Comparison of ENCODE assay signal across 21 cellular contexts in the genomic region with DNA sequence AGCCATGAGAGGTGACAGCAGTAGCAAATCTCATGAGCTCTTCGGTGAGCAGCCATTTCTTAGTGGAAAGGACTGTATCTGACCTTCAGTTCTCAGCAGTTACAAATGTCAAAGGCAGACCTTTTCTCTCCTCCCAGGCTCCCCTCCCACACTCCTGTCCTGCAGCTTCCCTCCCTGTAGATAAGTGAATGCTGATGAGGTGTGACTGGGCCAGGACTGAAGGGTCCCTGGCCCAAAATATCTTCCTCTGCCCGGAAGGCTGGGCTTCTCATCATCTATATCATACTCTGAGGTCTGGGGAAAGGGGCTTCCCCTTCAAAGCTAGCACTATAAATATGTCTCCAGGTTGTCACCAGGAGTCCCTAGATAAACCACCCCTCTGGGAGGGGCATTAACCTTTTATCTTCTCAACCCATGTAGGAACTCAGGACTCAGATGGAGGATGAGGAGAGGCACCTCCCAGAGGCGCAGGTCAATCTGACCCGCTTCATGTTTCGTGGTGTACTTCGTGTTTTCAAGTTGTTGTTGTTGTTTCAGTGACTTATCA. TPM values are rescaled to one million over a fixed set of nuclear protein-coding genes. Genes with fewer than 3 reads are reported as not detected.
DNase-seq lines count a peak whose midpoint lies in the region; ATAC-seq, FAIRE-seq and TF ChIP-seq lines count a peak whose summit lies in the region.
"Had no signal": no experiment of that assay in that cellular context is flagged by ENCODE, and none has a peak within 500 bp of the region (broad histone marks: within the 10 kb centered on the region; RNA-seq: fewer than 3 reads in every experiment).

No MANE protein-coding gene starts in this region.

- CTCF ChIA-PET in activated CD8-positive, alpha-beta T cell treated with anti-CD3 and anti-CD28 coated beads, Interleukin-2, amount 10 ng/mL, durations not matched to agents 7 days and 5 days (lab: Charles Lee) = interaction anchor here (1.2 to 5.9 kb wide), 3 partner anchors 14 to 289 kb away, joined by 4 to 36 read pairs (median 5); no protein-coding TSS in a partner anchor
- CTCF ChIA-PET in activated CD8-positive, alpha-beta T cell treated with anti-CD3 and anti-CD28 coated beads for 36 hours (lab: Charles Lee) = interaction anchor here (0.7 to 4.2 kb wide), 5 partner anchors 13 to 451 kb away, joined by 3 to 21 read pairs (median 3); no protein-coding TSS in a partner anchor

- peaks cover 4% of the 10 kb centered on the region for H3K4me1 ChIP-seq in astrocyte (ENCODE audit: insufficient read depth, low read length)
- H3K4me1 ChIP-seq in osteoblast (ENCODE audit: insufficient read depth, low read length) = peaks cover 16% of the 10 kb centered on the region

- no peak overlapping the region for H2AFZ ChIP-seq in astrocyte (ENCODE audit: low read depth, low read length)
- H2AFZ ChIP-seq in osteoblast (ENCODE audit: low read length) = no peak overlapping the region

- FAIRE-seq in astrocyte (lab: Jason Lieb, UNC) = no peak
- FAIRE-seq: G401.6 had no signal

- H3K36me3 ChIP-seq in H7 (replicated peaks; ENCODE audit: control insufficient read depth, insufficient read depth, low read length) = no peaks in the 10 kb centered on the region
- H3K36me3 ChIP-seq in astrocyte (ENCODE audit: insufficient read depth, low read length) = no peaks in the 10 kb centered on the region
- H3K36me3 ChIP-seq in osteoblast (ENCODE audit: insufficient read depth, low read length) = no peaks in the 10 kb centered on the region

- H3K27me3 ChIP-seq in H7 (ENCODE audit: control insufficient read depth, insufficient read depth, low read length) = peaks cover 17% of the 10 kb centered on the region
- H3K27me3 ChIP-seq in astrocyte (ENCODE audit: insufficient read depth, low read length) = no peaks in the 10 kb centered on the region
- no peaks in the 10 kb centered on the region for H3K27me3 ChIP-seq in osteoblast (ENCODE audit: insufficient read depth, low read length)

- POLR2A ChIA-PET in activated CD8-positive, alpha-beta T cell treated with anti-CD3 and anti-CD28 coated beads, Interleukin-2, amount 10 ng/mL, durations not matched to agents 7 days and 5 days (lab: Charles Lee) = no interaction called here
- POLR2A ChIA-PET in activated CD8-positive, alpha-beta T cell treated with anti-CD3 and anti-CD28 coated beads for 36 hours (lab: Charles Lee) = interaction anchor here (1.3 kb wide), 1 partner anchor 84 kb away, joined by 3 read pairs; no protein-coding TSS in a partner anchor

- no peaks in the 10 kb centered on the region for H3K9me3 ChIP-seq in astrocyte (ENCODE audit: insufficient read depth, low read depth, low read length)
- no peaks in the 10 kb centered on the region for H3K9me3 ChIP-seq in osteoblast (ENCODE audit: low read depth, low read length)
- H3K9me3 ChIP-seq: Caco-2 had no signal

- H3K4me1 Mint-ChIP-seq in activated CD8-positive, alpha-beta T cell treated with anti-CD3 and anti-CD28 coated beads, Interleukin-2, amount 10 ng/mL, durations not matched to agents 7 days and 5 days (ENCODE audit: low read depth) = peaks cover 11% of the 10 kb centered on the region
- peaks cover 10% of the 10 kb centered on the region for H3K4me1 Mint-ChIP-seq in activated CD8-positive, alpha-beta T cell treated with anti-CD3 and anti-CD28 coated beads for 36 hours (ENCODE audit: low read depth)
- H3K4me1 Mint-ChIP-seq in astrocyte (ENCODE audit: low read depth, unreplicated experiment) = peaks cover 3% of the 10 kb centered on the region

- H3K27ac ChIP-seq in astrocyte (ENCODE audit: low read depth, low read length) = no peak overlapping the region
- no peak overlapping the region for H3K27ac ChIP-seq in osteoblast (ENCODE audit: low read depth, low read length)

- no peak overlapping the region for H3K4me3 Mint-ChIP-seq in activated CD8-positive, alpha-beta T cell treated with anti-CD3 and anti-CD28 coated beads, Interleukin-2, amount 10 ng/mL, durations not matched to agents 7 days and 5 days
- no peak overlapping the region for H3K4me3 Mint-ChIP-seq in activated CD8-positive, alpha-beta T cell treated with anti-CD3 and anti-CD28 coated beads for 36 hours
- H3K4me3 Mint-ChIP-seq in astrocyte (ENCODE audit: unreplicated experiment) = peak overlapping the region; percentile 42
- H3K4me3 Mint-ChIP-seq: B cell; CD4-positive, CD25-positive, alpha-beta regulatory T cell had no signal

- H3K4me2 ChIP-seq in astrocyte (ENCODE audit: low read length) = no peak overlapping the region
- no peak overlapping the region for H3K4me2 ChIP-seq in osteoblast (ENCODE audit: insufficient read depth, low read length)

- H3K27ac Mint-ChIP-seq in activated CD8-positive, alpha-beta T cell treated with anti-CD3 and anti-CD28 coated beads, Interleukin-2, amount 10 ng/mL, durations not matched to agents 7 days and 5 days = peak overlapping the region; percentile 36
- H3K27ac Mint-ChIP-seq in activated CD8-positive, alpha-beta T cell treated with anti-CD3 and anti-CD28 coated beads for 36 hours = no peak overlapping the region
- no peak overlapping the region for H3K27ac Mint-ChIP-seq in astrocyte (ENCODE audit: unreplicated experiment)
- H3K27ac Mint-ChIP-seq: B cell; CD4-positive, CD25-positive, alpha-beta regulatory T cell had no signal

- H4K20me1 ChIP-seq in astrocyte (ENCODE audit: insufficient read depth, low read length) (no peaks in the 10 kb centered on the region), osteoblast (ENCODE audit: insufficient read depth, low read length) (no peaks in the 10 kb centered on the region)

- intact Hi-C loops in activated CD8-positive, alpha-beta T cell treated with anti-CD3 and anti-CD28 coated beads for 36 hours (cut with micrococcal nuclease) = no loop called here

- no peak for DNase-seq in activated CD8-positive, alpha-beta T cell treated with anti-CD3 and anti-CD28 coated beads, Interleukin-2, amount 10 ng/mL, durations not matched to agents 7 days and 5 days
- DNase-seq in activated CD8-positive, alpha-beta T cell treated with anti-CD3 and anti-CD28 coated beads for 36 hours = no peak
- DNase-seq in H7 = peak; percentile 33
- no peak for DNase-seq in astrocyte (ENCODE audit: low read depth)
- peak; percentile 43 for DNase-seq in osteoblast (ENCODE audit: insufficient read length, low spot score, missing footprints)
- DNase-seq in activated CD4-positive, alpha-beta T cell treated with anti-CD3 and anti-CD28 coated beads, Interleukin-2, amount 50 U/mL, for 48 hours = no peak
- DNase-seq in SW 1271 (lab: John Stamatoyannopoulos, UW) = no peak
- DNase-seq: 8988T; Caco-2; CD4-positive, CD25-positive, alpha-beta regulatory T cell; HCEC 1CT; KBM-7; NCI-H187; NCI-H2107; NCI-H510A; NCI-H774; PC-3; RPMI8226 had no signal

- no peaks in the 10 kb centered on the region for H3K9me3 Mint-ChIP-seq in activated CD8-positive, alpha-beta T cell treated with anti-CD3 and anti-CD28 coated beads, Interleukin-2, amount 10 ng/mL, durations not matched to agents 7 days and 5 days (ENCODE audit: insufficient read depth)
- no peaks in the 10 kb centered on the region for H3K9me3 Mint-ChIP-seq in activated CD8-positive, alpha-beta T cell treated with anti-CD3 and anti-CD28 coated beads for 36 hours
- H3K9me3 Mint-ChIP-seq in astrocyte (ENCODE audit: unreplicated experiment) = no peaks in the 10 kb centered on the region

- H3K79me2 ChIP-seq in astrocyte (ENCODE audit: insufficient read depth, low read length) = no peaks in the 10 kb centered on the region
- H3K79me2 ChIP-seq in osteoblast (ENCODE audit: insufficient read depth, low read length) = no peaks in the 10 kb centered on the region

- H3K36me3 Mint-ChIP-seq in activated CD8-positive, alpha-beta T cell treated with anti-CD3 and anti-CD28 coated beads, Interleukin-2, amount 10 ng/mL, durations not matched to agents 7 days and 5 days (ENCODE audit: low read depth) = no peaks in the 10 kb centered on the region
- H3K36me3 Mint-ChIP-seq in activated CD8-positive, alpha-beta T cell treated with anti-CD3 and anti-CD28 coated beads for 36 hours (ENCODE audit: low read depth) = no peaks in the 10 kb centered on the region
- H3K36me3 Mint-ChIP-seq in astrocyte (ENCODE audit: low read depth, unreplicated experiment) = no peaks in the 10 kb centered on the region
- H3K36me3 Mint-ChIP-seq: CD4-positive, CD25-positive, alpha-beta regulatory T cell had no signal

- no peak overlapping the region for H3K4me3 ChIP-seq in H7 (ENCODE audit: insufficient read depth, low read depth, low read length)
- H3K4me3 ChIP-seq in astrocyte (ENCODE audit: insufficient read depth, low read depth, low read length) = no peak overlapping the region
- H3K4me3 ChIP-seq in osteoblast (ENCODE audit: insufficient read depth, low read length) = no peak overlapping the region

- peaks cover 26% of the 10 kb centered on the region for H3K27me3 Mint-ChIP-seq in activated CD8-positive, alpha-beta T cell treated with anti-CD3 and anti-CD28 coated beads, Interleukin-2, amount 10 ng/mL, durations not matched to agents 7 days and 5 days (ENCODE audit: low read depth)
- peaks cover 23% of the 10 kb centered on the region for H3K27me3 Mint-ChIP-seq in activated CD8-positive, alpha-beta T cell treated with anti-CD3 and anti-CD28 coated beads for 36 hours
- H3K27me3 Mint-ChIP-seq in astrocyte (ENCODE audit: low read depth, unreplicated experiment) = no peaks in the 10 kb centered on the region

- no peak for TF ChIP-seq CTCF in activated CD8-positive, alpha-beta T cell treated with anti-CD3 and anti-CD28 coated beads for 36 hours (IDR thresholded peaks at IDR 0.05)
- TF ChIP-seq CTCF in astrocyte (IDR thresholded peaks at IDR 0.05; ENCODE audit: insufficient read depth, low read depth, low read length) (no peak), osteoblast (IDR thresholded peaks at IDR 0.05; ENCODE audit: extremely low read depth, low read depth, low read length) (no peak)

- H3K9ac ChIP-seq in astrocyte (ENCODE audit: low read length) = no peak overlapping the region

- no peak for ATAC-seq in activated CD8-positive, alpha-beta T cell treated with anti-CD3 and anti-CD28 coated beads, Interleukin-2, amount 10 ng/mL, durations not matched to agents 7 days and 5 days
- ATAC-seq in activated CD8-positive, alpha-beta T cell treated with anti-CD3 and anti-CD28 coated beads for 36 hours = no peak
- ATAC-seq in GM21825 (IDR thresholded peaks at IDR 0.05; ENCODE audit: unreplicated experiment) = no peak
- ATAC-seq: PC-3 had no signal

RNA-seq across cellular contexts. Expression of gene ADAMTSL4, which starts 3.6 kb away (rescaled TPM):
- total RNA-seq in activated CD8-positive, alpha-beta T cell treated with anti-CD3 and anti-CD28 coated beads, Interleukin-2, amount 10 ng/mL, durations not matched to agents 7 days and 5 days = not detected
- total RNA-seq in activated CD8-positive, alpha-beta T cell treated with anti-CD3 and anti-CD28 coated beads for 36 hours = under 1 TPM; 0.11 to 0.20 TPM
- 4.2 and 8.1 TPM in 2 replicates for total RNA-seq in H7 (2014; rRNA removed; shearing (Covaris generic))
- total RNA-seq in astrocyte (5.3 and 6.7 TPM in 2 replicates), osteoblast (3.2 and 5.4 TPM in 2 replicates)
- total RNA-seq: B cell had no signal

RNA-seq across cellular contexts. Expression of gene FALEC, which starts 30.0 kb away (rescaled TPM):
- not detected for total RNA-seq in activated CD8-positive, alpha-beta T cell treated with anti-CD3 and anti-CD28 coated beads, Interleukin-2, amount 10 ng/mL, durations not matched to agents 7 days and 5 days
- total RNA-seq in activated CD8-positive, alpha-beta T cell treated with anti-CD3 and anti-CD28 coated beads for 36 hours = not detected
- total RNA-seq in H7 (2014; rRNA removed; shearing (Covaris generic)) = 1.7 and 2.6 TPM in 2 replicates
- total RNA-seq in astrocyte (0.43 TPM in 1 of 2 replicates, not detected in the other), osteoblast (0.36 TPM in 1 of 2 replicates, not detected in the other)
- total RNA-seq: CD4-positive, CD25-positive, alpha-beta regulatory T cell had no signal

RNA-seq across cellular contexts. Expression of gene MCL1, which starts 33.9 kb away (rescaled TPM):
- total RNA-seq in activated CD8-positive, alpha-beta T cell treated with anti-CD3 and anti-CD28 coated beads, Interleukin-2, amount 10 ng/mL, durations not matched to agents 7 days and 5 days = 100 to 1,000 TPM; 249 to 261 TPM
- 100 to 1,000 TPM; 207 TPM for total RNA-seq in activated CD8-positive, alpha-beta T cell treated with anti-CD3 and anti-CD28 coated beads for 36 hours
- 165 and 234 TPM in 2 replicates for total RNA-seq in H7 (2014; rRNA removed; shearing (Covaris generic))
- total RNA-seq in astrocyte (196 and 210 TPM in 2 replicates), osteoblast (168 and 176 TPM in 2 replicates)

RNA-seq across cellular contexts. Expression of gene ECM1, which starts 37.6 kb away (rescaled TPM):
- under 1 TPM; 0.71 to 0.78 TPM for total RNA-seq in activated CD8-positive, alpha-beta T cell treated with anti-CD3 and anti-CD28 coated beads, Interleukin-2, amount 10 ng/mL, durations not matched to agents 7 days and 5 days
- total RNA-seq in activated CD8-positive, alpha-beta T cell treated with anti-CD3 and anti-CD28 coated beads for 36 hours = under 1 TPM; 0.74 to 0.81 TPM
- 1.9 and 3.6 TPM in 2 replicates for total RNA-seq in H7 (2014; rRNA removed; shearing (Covaris generic))
- 26.0 and 27.4 TPM in 2 replicates for total RNA-seq in astrocyte
- 20.9 and 30.0 TPM in 2 replicates for total RNA-seq in osteoblast

RNA-seq across cellular contexts. Expression of gene TARS2, which starts 58.3 kb away (rescaled TPM):
- 10 to 100 TPM; 29.8 to 33.7 TPM for total RNA-seq in activated CD8-positive, alpha-beta T cell treated with anti-CD3 and anti-CD28 coated beads, Interleukin-2, amount 10 ng/mL, durations not matched to agents 7 days and 5 days
- 10 to 100 TPM; 43.3 to 44.5 TPM for total RNA-seq in activated CD8-positive, alpha-beta T cell treated with anti-CD3 and anti-CD28 coated beads for 36 hours
- 65.3 and 76.9 TPM in 2 replicates for total RNA-seq in H7 (2014; rRNA removed; shearing (Covaris generic))
- total RNA-seq in astrocyte (15.5 and 15.7 TPM in 2 replicates), osteoblast (10.1 and 14.7 TPM in 2 replicates)

Comparison
In these comparisons a context has a peak if more than half of its experiments do, and no peak if none do; other contexts are left out.
1. DNase-seq: peak in H7 (single experiment) and osteoblast (single experiment); none in activated CD8-positive, alpha-beta T cell treated with anti-CD3 and anti-CD28 coated beads, Interleukin-2, amount 10 ng/mL, durations not matched to agents 7 days and 5 days (single experiment), activated CD8-positive, alpha-beta T cell treated with anti-CD3 and anti-CD28 coated beads for 36 hours (single experiment), astrocyte (single experiment), activated CD4-positive, alpha-beta T cell treated with anti-CD3 and anti-CD28 coated beads, Interleukin-2, amount 50 U/mL, for 48 hours (0 of 2) and SW 1271 (0 of 2).